ENCODE assay signal across 20 cellular contexts in the genomic region with DNA sequence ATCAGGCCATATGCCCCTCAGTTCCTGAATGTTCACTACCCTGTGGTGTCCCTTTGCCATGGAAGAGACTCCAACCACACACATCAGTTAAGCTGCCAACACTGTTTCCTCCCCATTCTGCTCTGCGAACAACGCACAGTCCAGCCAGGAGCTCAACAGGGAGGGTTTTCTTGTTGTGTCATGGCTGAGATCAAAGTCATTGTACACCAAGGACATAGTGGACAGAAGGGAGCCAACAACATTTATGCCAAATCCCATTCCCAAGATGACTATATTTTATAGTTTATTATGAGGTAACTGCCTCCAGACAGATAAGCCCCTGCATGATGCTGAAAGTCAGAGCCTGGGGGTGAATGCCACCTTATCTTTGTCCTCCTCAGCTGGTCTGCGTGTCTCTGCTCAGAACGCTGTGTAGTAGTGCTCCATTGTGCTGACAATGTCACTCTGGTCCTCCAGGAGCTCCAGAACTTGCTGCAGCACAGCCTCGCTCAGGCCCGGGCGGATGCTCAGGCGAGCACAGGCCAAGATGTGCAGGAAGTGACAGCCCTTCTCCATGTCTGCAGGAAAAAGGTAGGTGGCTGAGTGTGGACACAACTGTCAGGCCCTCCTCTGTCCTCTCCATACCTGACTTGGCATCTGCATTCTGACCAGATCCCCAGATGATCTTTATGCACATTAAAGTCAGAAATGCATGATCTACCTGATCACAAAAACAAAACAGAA. TPM values are rescaled to one million over a fixed set of nuclear protein-coding genes. Genes with fewer than 3 reads are reported as not detected.
A peak's percentile ranks its signal among the peaks of the same experiment; 100 is the strongest.
DNase-seq lines count a peak whose midpoint lies in the region; ATAC-seq and TF ChIP-seq lines count a peak whose summit lies in the region.
"Had no signal": no experiment of that assay in that cellular context is flagged by ENCODE, and none has a peak within 500 bp of the region (broad histone marks: within the 10 kb centered on the region; RNA-seq: fewer than 3 reads in every experiment).

No MANE protein-coding gene starts in this region.

- DNase-seq in DMS 273 (lab: John Stamatoyannopoulos, UW; ENCODE audit: unreplicated experiment) (peak; percentile 41), DMS 273 treated with DMSO at 0.1 percent for 48 hours (lab: John Stamatoyannopoulos, UW) (no peak), epithelial cell of esophagus (ENCODE audit: low read depth) (peak; percentile 37), right cardiac atrium (no peak), type B pancreatic cell (ENCODE audit: extremely low spot score, unreplicated experiment) (no peak), H7 (no peak), CD1c-positive myeloid dendritic cell (ENCODE audit: extremely low spot score) (no peak)
- DNase-seq: activated CD4-positive, alpha-beta memory T cell treated with anti-CD3 and anti-CD28 coated beads, Interleukin-2, amount 10 ng/mL, durations not matched to agents 7 days and 5 days; activated effector memory CD4-positive, alpha-beta T cell treated with Interleukin-2 at 50 U/mL for 16 hours; activated T-cell treated with anti-CD3 and anti-CD28 coated beads for 4 hours; body of pancreas; CD4-positive, alpha-beta memory T cell; effector CD8-positive, alpha-beta T cell; GDM1; NCI-H446; SIG-M5; testis had no signal

- intact Hi-C loops in right cardiac atrium (cut with DNase I), result loop anchor here in 2 of 4 donors (10.0 kb wide), 3 partner anchors 122 to 332 kb away; a partner anchor contains a TSS

- H3K4me3 ChIP-seq in epithelial cell of esophagus (ENCODE audit: low read length), result no peak overlapping the region
- H3K4me3 ChIP-seq in right cardiac atrium (ENCODE audit: low read length), result no peak overlapping the region
- H3K4me3 ChIP-seq in H7 (ENCODE audit: insufficient read depth, low read depth, low read length), result no peak overlapping the region
- H3K4me3 ChIP-seq: body of pancreas, K562, testis had no signal

- H3K36me3 ChIP-seq in H7 (replicated peaks; ENCODE audit: control insufficient read depth, insufficient read depth, low read length), result peaks cover 6% of the 10 kb centered on the region

- H3K27me3 ChIP-seq in right cardiac atrium (ENCODE audit: control insufficient read depth, insufficient read depth) (no peaks in the 10 kb centered on the region), H7 (ENCODE audit: control insufficient read depth, insufficient read depth, low read length) (no peaks in the 10 kb centered on the region)
- H3K27me3 ChIP-seq: body of pancreas, testis had no signal

- H3K36me3 Mint-ChIP-seq in type B pancreatic cell, result peaks cover 30% of the 10 kb centered on the region

- TF ChIP-seq CTCF in epithelial cell of esophagus (IDR thresholded peaks at IDR 0.05; ENCODE audit: insufficient read depth, low read depth, low read length, missing control alignments), result no peak
- no peak for TF ChIP-seq CTCF in type B pancreatic cell (conservative IDR thresholded peaks at IDR 0.05)

- 78% methylated on average over 8 of the region's 8 CpGs for WGBS in right cardiac atrium

- no peaks in the 10 kb centered on the region for H3K9me3 Mint-ChIP-seq in type B pancreatic cell
- H3K9me3 Mint-ChIP-seq: activated CD4-positive, alpha-beta memory T cell treated with anti-CD3 and anti-CD28 coated beads, Interleukin-2, amount 10 ng/mL, durations not matched to agents 7 days and 5 days; CD4-positive, alpha-beta memory T cell had no signal

- H3K27ac ChIP-seq in right cardiac atrium (ENCODE audit: low read length), result peak overlapping the region; percentile 53
- H3K27ac ChIP-seq: 22Rv1, body of pancreas, testis had no signal

- H3K4me1 Mint-ChIP-seq in type B pancreatic cell (ENCODE audit: unreplicated experiment), result peaks cover 26% of the 10 kb centered on the region

- no peaks in the 10 kb centered on the region for H3K4me1 ChIP-seq in right cardiac atrium (ENCODE audit: control insufficient read depth, insufficient read depth, low read length)
- H3K4me1 ChIP-seq: testis had no signal

- no peaks in the 10 kb centered on the region for H3K27me3 Mint-ChIP-seq in type B pancreatic cell
- H3K27me3 Mint-ChIP-seq: activated CD4-positive, alpha-beta memory T cell treated with anti-CD3 and anti-CD28 coated beads, Interleukin-2, amount 10 ng/mL, durations not matched to agents 7 days and 5 days; CD4-positive, alpha-beta memory T cell had no signal

- ATAC-seq in right cardiac atrium, result no peak
- no peak for ATAC-seq in HG03460 (IDR thresholded peaks at IDR 0.05; ENCODE audit: unreplicated experiment)
- ATAC-seq: body of pancreas, K562 had no signal

- H3K9me3 ChIP-seq in right cardiac atrium (ENCODE audit: control insufficient read depth, low read length), result no peaks in the 10 kb centered on the region
- H3K9me3 ChIP-seq: body of pancreas, testis had no signal

- H3K4me3 Mint-ChIP-seq in type B pancreatic cell, result no peak overlapping the region
- H3K4me3 Mint-ChIP-seq: activated CD4-positive, alpha-beta memory T cell treated with anti-CD3 and anti-CD28 coated beads, Interleukin-2, amount 10 ng/mL, durations not matched to agents 7 days and 5 days had no signal

- peak overlapping the region; percentile 89 for H3K27ac Mint-ChIP-seq in type B pancreatic cell
- H3K27ac Mint-ChIP-seq: activated CD4-positive, alpha-beta memory T cell treated with anti-CD3 and anti-CD28 coated beads, Interleukin-2, amount 10 ng/mL, durations not matched to agents 7 days and 5 days had no signal

RNA-seq across cellular contexts. Expression of a gene that starts 27.1 kb away (rescaled TPM):
- 10 to 100 TPM; 30.2 to 31.7 (median 31.0) TPM for total RNA-seq in right cardiac atrium
- polyA plus RNA-seq in right cardiac atrium, result 13.5 TPM
- total RNA-seq in type B pancreatic cell (ENCODE audit: low replicate concordance), result 22.3 and 38.6 TPM in 2 replicates
- total RNA-seq in H7 (2014; rRNA removed; shearing (Covaris generic)), result 6.8 and 8.1 TPM in 2 replicates

RNA-seq across cellular contexts. Expression of a gene that starts 35.5 kb away (rescaled TPM):
- total RNA-seq in right cardiac atrium (10 to 100 TPM; 24.3 to 26.8 (median 25.1) TPM), type B pancreatic cell (ENCODE audit: low replicate concordance) (33.0 and 75.1 TPM in 2 replicates)
- polyA plus RNA-seq in right cardiac atrium, result 26.8 TPM
- total RNA-seq in H7 (2014; rRNA removed; shearing (Covaris generic)), result 24.0 and 42.9 TPM in 2 replicates

Comparison
In these comparisons a context has a peak if more than half of its experiments do, and no peak if none do; other contexts are left out.
1. DNase-seq: peak in DMS 273 (single experiment) and epithelial cell of esophagus (single experiment); none in DMS 273 treated with DMSO at 0.1 percent for 48 hours (single experiment), right cardiac atrium (0 of 3), type B pancreatic cell (single experiment), H7 (single experiment) and CD1c-positive myeloid dendritic cell (single experiment).